ENCODE assay signal across 1 cellular context in the genomic region with DNA sequence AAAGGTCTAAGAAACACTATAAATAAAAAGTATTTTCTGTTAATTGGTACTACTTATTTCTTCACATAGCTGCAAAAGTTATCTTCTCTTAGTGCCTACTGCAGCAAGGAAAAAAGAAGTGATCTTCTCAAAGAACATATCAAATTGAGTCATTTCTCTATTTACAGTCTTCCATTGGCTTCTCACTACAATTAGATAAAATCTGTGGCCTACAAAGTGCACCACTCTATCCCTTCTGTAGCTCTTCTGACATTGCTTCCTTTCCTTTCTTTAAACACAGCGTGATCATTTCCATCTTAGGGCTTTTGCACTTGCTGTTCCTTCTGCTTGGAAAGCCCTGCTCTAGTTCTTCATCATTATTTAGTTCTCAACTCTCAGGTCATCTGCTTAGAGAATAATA.
TF ChIP-seq lines count a peak whose summit lies in the region.

No MANE protein-coding gene starts in this region.

TF ChIP-seq in A549, 52 proteins besides CTCF, POLR2A, EP300 and RAD21:
- TF ChIP-seq, protein P1, sequence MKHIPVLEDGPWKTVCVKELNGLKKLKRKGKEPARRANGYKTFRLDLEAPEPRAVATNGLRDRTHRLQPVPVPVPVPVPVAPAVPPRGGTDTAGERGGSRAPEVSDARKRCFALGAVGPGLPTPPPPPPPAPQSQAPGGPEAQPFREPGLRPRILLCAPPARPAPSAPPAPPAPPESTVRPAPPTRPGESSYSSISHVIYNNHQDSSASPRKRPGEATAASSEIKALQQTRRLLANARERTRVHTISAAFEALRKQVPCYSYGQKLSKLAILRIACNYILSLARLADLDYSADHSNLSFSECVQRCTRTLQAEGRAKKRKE (CRISPR knock-in tag; IDR thresholded peaks at IDR 0.05; ENCODE audit: low read depth) = no peak
- TF ChIP-seq ZFP36 (IDR thresholded peaks at IDR 0.05; ENCODE audit: borderline replicate concordance, partially characterized antibody) = no peak
TF ChIP-seq in A549: peak in this region for 0.
